10 cellular contexts compared by ENCODE assay signal in the genomic region with DNA sequence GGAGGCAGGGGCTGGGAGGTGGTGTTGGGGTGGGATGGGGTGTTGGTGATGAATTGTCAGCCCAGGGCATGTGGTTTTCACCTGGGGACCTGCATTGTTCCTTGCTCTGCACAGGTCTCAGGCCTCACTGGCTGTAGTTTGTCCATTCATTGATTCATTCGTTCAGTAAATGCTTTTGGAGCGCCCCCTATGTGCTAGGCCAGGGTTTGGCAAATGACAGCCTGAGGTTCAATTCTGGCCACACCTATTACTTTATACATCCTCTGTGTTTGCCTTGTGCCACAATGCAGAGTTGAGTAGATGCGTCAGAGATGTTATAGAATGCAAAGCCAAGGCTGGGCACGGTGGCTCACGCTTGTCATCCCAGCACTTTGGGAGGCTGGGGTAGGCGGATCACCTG. TPM values are rescaled to one million over a fixed set of nuclear protein-coding genes. Genes with fewer than 3 reads are reported as not detected.
DNase-seq lines count a peak whose midpoint lies in the region; ATAC-seq, FAIRE-seq and TF ChIP-seq lines count a peak whose summit lies in the region.
"Had no signal": no experiment of that assay in that cellular context is flagged by ENCODE, and none has a peak within 500 bp of the region (broad histone marks: within the 10 kb centered on the region; RNA-seq: fewer than 3 reads in every experiment).

No MANE protein-coding gene starts in this region.

- H3K9me3 Mint-ChIP-seq in activated naive CD4-positive, alpha-beta T cell treated with anti-CD3 and anti-CD28 coated beads, Interleukin-2, amount 10 ng/mL, durations not matched to agents 7 days and 5 days, result no peaks in the 10 kb centered on the region
- H3K9me3 Mint-ChIP-seq in natural killer cell, result no peaks in the 10 kb centered on the region

- FAIRE-seq in GM19239 (lab: Jason Lieb, UNC), result no peak

- no peak overlapping the region for H3K4me3 ChIP-seq in retinal pigment epithelial cell (ENCODE audit: low read length)
- H3K4me3 ChIP-seq: BLaER1, SJSA1 had no signal

- intact Hi-C loops in natural killer cell (cut with micrococcal nuclease), result no loop called here

- peak; percentile 17 for DNase-seq in NOMO-1 treated with DMSO at 0.1 percent for 48 hours (lab: John Stamatoyannopoulos, UW; ENCODE audit: unreplicated experiment)
- DNase-seq in NOMO-1 (lab: John Stamatoyannopoulos, UW; ENCODE audit: unreplicated experiment in 2 of 2), result no peak
- DNase-seq in activated naive CD4-positive, alpha-beta T cell treated with anti-CD3 and anti-CD28 coated beads, Interleukin-2, amount 10 ng/mL, durations not matched to agents 7 days and 5 days, result peak; percentile 44
- DNase-seq in retinal pigment epithelial cell (ENCODE audit: low read depth), result no peak
- no peak for DNase-seq in GM19239 (ENCODE audit: insufficient read length, low spot score)
- DNase-seq in natural killer cell, result no peak

- peaks cover 9% of the 10 kb centered on the region for H3K4me1 Mint-ChIP-seq in activated naive CD4-positive, alpha-beta T cell treated with anti-CD3 and anti-CD28 coated beads, Interleukin-2, amount 10 ng/mL, durations not matched to agents 7 days and 5 days
- peaks cover 4 to 8% of the 10 kb centered on the region in 2 donors for H3K4me1 Mint-ChIP-seq in natural killer cell

- H3K36me3 Mint-ChIP-seq in activated naive CD4-positive, alpha-beta T cell treated with anti-CD3 and anti-CD28 coated beads, Interleukin-2, amount 10 ng/mL, durations not matched to agents 7 days and 5 days, result no peaks in the 10 kb centered on the region
- H3K36me3 Mint-ChIP-seq in natural killer cell, result no peaks in the 10 kb centered on the region

- no peaks in the 10 kb centered on the region for H3K27me3 Mint-ChIP-seq in activated naive CD4-positive, alpha-beta T cell treated with anti-CD3 and anti-CD28 coated beads, Interleukin-2, amount 10 ng/mL, durations not matched to agents 7 days and 5 days
- H3K27me3 Mint-ChIP-seq in natural killer cell (ENCODE audit: low read depth in 2 of 2), result no peaks in the 10 kb centered on the region

- ATAC-seq in natural killer cell, result no peak
- ATAC-seq in HG02642 (IDR thresholded peaks at IDR 0.05; ENCODE audit: poor library complexity, unreplicated experiment), result no peak

- CTCF ChIA-PET in activated naive CD4-positive, alpha-beta T cell treated with anti-CD3 and anti-CD28 coated beads, Interleukin-2, amount 10 ng/mL, durations not matched to agents 7 days and 5 days (lab: Charles Lee), result no interaction called here

- TF ChIP-seq CTCF in LNCAP (IDR thresholded peaks at IDR 0.05), result peak; percentile 29; the same call in 1 of the 2 replicates
- peak; percentile 31 for TF ChIP-seq CTCF in retinal pigment epithelial cell (conservative IDR thresholded peaks at IDR 0.05; ENCODE audit: low read depth, low read length)
- no peak for TF ChIP-seq CTCF in natural killer cell (IDR thresholded peaks at IDR 0.05)

- H3K4me3 Mint-ChIP-seq in activated naive CD4-positive, alpha-beta T cell treated with anti-CD3 and anti-CD28 coated beads, Interleukin-2, amount 10 ng/mL, durations not matched to agents 7 days and 5 days, result no peak overlapping the region
- H3K4me3 Mint-ChIP-seq in natural killer cell, result no peak overlapping the region

- H3K27ac Mint-ChIP-seq in activated naive CD4-positive, alpha-beta T cell treated with anti-CD3 and anti-CD28 coated beads, Interleukin-2, amount 10 ng/mL, durations not matched to agents 7 days and 5 days, result no peak overlapping the region
- no peak overlapping the region for H3K27ac Mint-ChIP-seq in natural killer cell

RNA-seq across cellular contexts. Expression of a gene that starts 4.7 kb away (rescaled TPM):
- total RNA-seq in natural killer cell, result 1 to 10 TPM; 8.0 to 9.2 (median 8.5) TPM

RNA-seq across cellular contexts. Expression of a gene that starts 43.6 kb away (rescaled TPM):
- total RNA-seq in natural killer cell, result 100 to 1,000 TPM in 2 of 3 donors, 10 to 100 TPM in 1; 89.7 to 106 (median 103) TPM

Comparison
In these comparisons a context has a peak if more than half of its experiments do, and no peak if none do; other contexts are left out.
1. DNase-seq: peak in NOMO-1 treated with DMSO at 0.1 percent for 48 hours (single experiment) and activated naive CD4-positive, alpha-beta T cell treated with anti-CD3 and anti-CD28 coated beads, Interleukin-2, amount 10 ng/mL, durations not matched to agents 7 days and 5 days (single experiment); none in NOMO-1 (0 of 2), retinal pigment epithelial cell (single experiment), GM19239 (single experiment) and natural killer cell (single experiment).